ENCODE assay signal across 8 cellular contexts in the genomic region with DNA sequence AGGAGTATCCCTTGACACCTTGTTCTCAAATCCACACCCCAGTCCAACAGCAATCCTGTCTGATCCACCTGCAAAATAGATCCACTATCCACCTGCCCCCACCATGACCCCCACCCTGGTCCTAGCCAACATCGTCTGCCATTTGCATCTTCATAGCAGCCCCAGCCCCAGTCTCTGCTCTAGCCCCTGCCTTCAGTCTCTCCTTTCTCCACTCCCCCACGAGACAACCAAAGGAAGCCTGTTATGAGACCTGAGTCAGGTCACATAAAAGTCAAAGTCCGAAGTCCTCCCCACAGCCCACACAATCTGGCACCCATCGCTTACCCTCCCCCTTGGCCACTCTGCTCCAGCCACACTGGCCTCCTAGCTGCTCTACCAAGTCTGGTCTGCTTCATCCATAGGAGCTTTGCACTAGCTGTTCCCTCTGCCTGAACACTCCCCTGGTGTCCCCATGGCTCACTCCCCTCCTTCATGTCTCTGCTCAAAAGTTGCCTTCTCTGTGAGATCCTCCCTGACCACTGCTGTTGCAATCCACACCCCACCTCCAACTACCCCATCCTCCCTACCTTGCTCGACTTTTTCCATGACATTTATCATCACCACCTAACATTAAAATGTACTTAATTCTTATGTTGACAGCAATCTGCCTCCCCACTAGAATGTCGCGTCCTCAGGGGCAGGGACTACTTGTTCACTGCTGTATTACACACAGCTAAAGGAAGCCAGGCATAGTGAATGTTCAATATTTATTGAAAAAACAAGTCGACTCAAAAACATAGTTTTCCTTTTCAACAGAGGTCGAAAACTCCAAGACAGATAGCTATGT. TPM values are rescaled to one million over a fixed set of nuclear protein-coding genes. Genes with fewer than 3 reads are reported as not detected.
DNase-seq lines count a peak whose midpoint lies in the region; TF ChIP-seq lines count a peak whose summit lies in the region.

No MANE protein-coding gene starts in this region.

- no peaks in the 10 kb centered on the region for H3K9me3 ChIP-seq in ascending aorta
- H3K9me3 ChIP-seq in stomach smooth muscle (ENCODE audit: control insufficient read depth in 2 of 2, low read length in 2 of 2) = no peaks in the 10 kb centered on the region

- H3K4me1 ChIP-seq in ascending aorta = peaks cover 9 to 24% of the 10 kb centered on the region in 2 donors
- H3K4me1 ChIP-seq in stomach smooth muscle (ENCODE audit: control insufficient read depth, insufficient read depth, low read length) = peaks cover 53% of the 10 kb centered on the region

- H3K4me3 ChIP-seq in LNCaP clone FGC (ENCODE audit: low read depth, low read length) (peak overlapping the region; percentile 82), ascending aorta (peak overlapping the region; percentile 97 to 98), stomach smooth muscle (ENCODE audit: low read length in 2 of 2) (peak overlapping the region; percentile 50 to 96)

- TF ChIP-seq CTCF in LNCaP clone FGC (IDR thresholded peaks at IDR 0.05; ENCODE audit: control insufficient read depth, extremely low read depth, insufficient read depth) = no peak
- no peak for TF ChIP-seq CTCF in ascending aorta (IDR thresholded peaks at IDR 0.05)

- intact Hi-C loops in ascending aorta (cut with DNase I) = loop anchor here (5.0 kb wide), 1 partner anchor 1159 kb away; no protein-coding TSS in a partner anchor

- H3K27me3 ChIP-seq in ascending aorta = no peaks in the 10 kb centered on the region
- H3K27me3 ChIP-seq in stomach smooth muscle (ENCODE audit: control insufficient read depth in 1 of 2, insufficient read depth in 2 of 2, low read length in 2 of 2) = no peaks in the 10 kb centered on the region

- peak overlapping the region; percentile 99 to 100 for H3K9ac ChIP-seq in stomach smooth muscle (ENCODE audit: low read length in 2 of 2)

- H3K36me3 ChIP-seq in ascending aorta (peaks cover 21 to 28% of the 10 kb centered on the region in 2 donors), stomach smooth muscle (ENCODE audit: control insufficient read depth in 2 of 2, insufficient read depth in 2 of 2, low read length in 2 of 2) (peaks cover 13 to 20% of the 10 kb centered on the region in 2 donors)

- DNase-seq in C1 segment of cervical spinal cord (lab: John Stamatoyannopoulos, UW) (peak in 9 of 14 donors; percentile 16 to 45 (median 30)), LNCaP clone FGC (ENCODE audit: low read depth) (no peak), ascending aorta (ENCODE audit: low spot score in 2 of 2) (peak in 1 of 2 donors; percentile 93), kidney tubule cell (ENCODE audit: low spot score) (peak; percentile 42), NCI-H526 treated with DMSO at 0.1 percent for 48 hours (lab: John Stamatoyannopoulos, UW) (no peak), mesenteric fat pad (ENCODE audit: low spot score) (no peak), foreskin melanocyte (no peak)

- H3K27ac ChIP-seq in ascending aorta (peak overlapping the region; percentile 100), stomach smooth muscle (ENCODE audit: low read length) (peak overlapping the region; percentile 100)

RNA-seq across cellular contexts. Expression of a gene that starts 1.2 kb away (rescaled TPM):
- total RNA-seq in ascending aorta (52.9 TPM), mesenteric fat pad (56.4 TPM)

RNA-seq across cellular contexts. Expression of a gene that starts 4.6 kb away (rescaled TPM):
- total RNA-seq in ascending aorta (1,166 TPM), mesenteric fat pad (1,383 TPM)

RNA-seq across cellular contexts. Expression of a gene that starts 20.0 kb away (rescaled TPM):
- total RNA-seq in ascending aorta (60.8 TPM), mesenteric fat pad (34.1 TPM)

RNA-seq across cellular contexts. Expression of a gene that starts 20.3 kb away (rescaled TPM):
- total RNA-seq in ascending aorta = 12.7 TPM
- 29.7 TPM for total RNA-seq in mesenteric fat pad

RNA-seq across cellular contexts. Expression of a gene that starts 24.5 kb away (rescaled TPM):
- total RNA-seq in ascending aorta (1,453 TPM), mesenteric fat pad (1,454 TPM)

Comparison
In these comparisons a context has a peak if more than half of its experiments do, and no peak if none do; other contexts are left out.
1. DNase-seq: peak in C1 segment of cervical spinal cord (9 of 14) and kidney tubule cell (single experiment); none in LNCaP clone FGC (single experiment), NCI-H526 treated with DMSO at 0.1 percent for 48 hours (single experiment), mesenteric fat pad (single experiment) and foreskin melanocyte (single experiment).
2. Peak in every context shown above with its lines, with median percentiles within 50 percentile points of each other: H3K4me3 ChIP-seq.